ENCODE assay signal across 28 cellular contexts in genomic region chr9:136971746-136972145, GRCh38. TPM values are rescaled to one million over a fixed set of nuclear protein-coding genes. Genes with fewer than 3 reads are reported as not detected.
DNase-seq lines count a peak whose midpoint lies in the region; ATAC-seq, FAIRE-seq and TF ChIP-seq lines count a peak whose summit lies in the region.
"Had no signal": no experiment of that assay in that cellular context is flagged by ENCODE, and none has a peak within 500 bp of the region (broad histone marks: within the 10 kb centered on the region; RNA-seq: fewer than 3 reads in every experiment).

No MANE protein-coding gene starts in this region.

- POLR2A ChIA-PET in HepG2 (lab: Yijun Ruan, JAX), result interaction anchor here (1.5 kb wide), 1 partner anchor 20 kb away, joined by 3 read pairs; the partner anchor contains the start of gene PAXX

- no peak overlapping the region for H4K12ac ChIP-seq in trophoblast cell (ENCODE audit: low read depth, low read length)

- no TSS peak for BruUV-seq in HepG2 (replicated peaks; lab: Mats Ljungman, UMichigan)

- H3K4me1 ChIP-seq in HepG2 (ENCODE audit: insufficient read depth, low read length) (peaks cover 40% of the 10 kb centered on the region), right lobe of liver (no peaks in the 10 kb centered on the region), trophoblast cell (ENCODE audit: control insufficient read depth in 1 of 2, insufficient read depth in 2 of 2, low read length in 2 of 2) (no peaks in the 10 kb centered on the region)
- H3K4me1 ChIP-seq: BE2C had no signal

- no peak overlapping the region for H3K4ac ChIP-seq in trophoblast cell (ENCODE audit: low read depth, low read length)

- no peak overlapping the region for H3K18ac ChIP-seq in trophoblast cell (ENCODE audit: low read length)

- H2BK120ac ChIP-seq in trophoblast cell (ENCODE audit: insufficient read depth, low read length, poor library complexity), result peak overlapping the region; percentile 0

- peak overlapping the region; percentile 39; the same call in 1 of the 2 replicates for H3K4me2 ChIP-seq in HepG2 (ENCODE audit: low read depth, low read length)
- H3K4me2 ChIP-seq in trophoblast cell (ENCODE audit: low read length), result no peak overlapping the region
- H3K4me2 ChIP-seq: A549 had no signal

- no peak overlapping the region for H2BK12ac ChIP-seq in trophoblast cell (ENCODE audit: low read length)

- WGBS in HepG2 (ENCODE audit: low lambda C conversion rate), result no CpG with 5 or more reads among the region's 14 CpGs
- 69% methylated on average over 6 of the region's 14 CpGs for WGBS in right lobe of liver (ENCODE audit: insufficient coverage, low coverage, low lambda C conversion rate, missing lambda C conversion rate)
- no CpG with 5 or more reads among the region's 14 CpGs for WGBS in trophoblast cell (ENCODE audit: extremely low coverage, insufficient coverage, insufficient read length)

- no peak for TF ChIP-seq CTCF in HepG2 (CRISPR knock-in tag; IDR thresholded peaks at IDR 0.05)
- TF ChIP-seq CTCF in right lobe of liver (IDR thresholded peaks at IDR 0.05), result no peak

- no peak overlapping the region for H3K23ac ChIP-seq in trophoblast cell (ENCODE audit: low read length)

- 0 out of 6 replicates have a peak overlapping the region, but pooled peaks of 1 of the 3 experiments have one; percentile 19 for H3K4me3 ChIP-seq in HepG2 (replicated peaks in 1 of 3; ENCODE audit: insufficient read depth in 1 of 3, low read depth in 2 of 3, low read length in 3 of 3)
- no peak overlapping the region for H3K4me3 ChIP-seq in right lobe of liver
- no peak overlapping the region for H3K4me3 ChIP-seq in trophoblast cell (ENCODE audit: low read depth, low read length)
- H3K4me3 ChIP-seq: A549, BLaER1, GM12878 had no signal

- H3K79me2 ChIP-seq in HepG2 (ENCODE audit: insufficient read depth, low read length) (no peaks in the 10 kb centered on the region), trophoblast cell (ENCODE audit: control insufficient read depth, insufficient read depth, low read length, poor library complexity) (no peaks in the 10 kb centered on the region)

- no peak for TF ChIP-seq POLR2A in HepG2 (IDR thresholded peaks at IDR 0.05; ENCODE audit: insufficient read depth in 1 of 2, low read depth in 2 of 2, low read length in 2 of 2)
- TF ChIP-seq POLR2A in right lobe of liver (IDR thresholded peaks at IDR 0.05), result no peak

- no peak overlapping the region for H3K9ac ChIP-seq in HepG2 (ENCODE audit: insufficient read depth, low read depth, low read length)
- H3K9ac ChIP-seq in trophoblast cell (ENCODE audit: low read length), result no peak overlapping the region
- H3K9ac ChIP-seq: BLaER1 had no signal

- no peak for TF ChIP-seq RAD21 in HepG2 (CRISPR knock-in tag; IDR thresholded peaks at IDR 0.05)

- ATAC-seq in HepG2 (peak; percentile 14), right lobe of liver (no peak), GM19455 (IDR thresholded peaks at IDR 0.05; ENCODE audit: unreplicated experiment) (no peak)
- ATAC-seq: A549, GM12878 had no signal

- no peak overlapping the region for H4K8ac ChIP-seq in trophoblast cell (ENCODE audit: low read depth, low read length)

- no peaks in the 10 kb centered on the region for H4K20me1 ChIP-seq in HepG2 (ENCODE audit: insufficient read depth, low read length)
- H4K20me1 ChIP-seq: BLaER1 had no signal

- intact Hi-C loops in HepG2 (cut with micrococcal nuclease; ENCODE audit: unreplicated experiment) (no loop called here), right lobe of liver (cut with DNase I) (no loop called here)

- no peak for TF ChIP-seq EP300 in HepG2 (IDR thresholded peaks at IDR 0.05; ENCODE audit: low read depth in 2 of 2, low read length in 2 of 2)
- no peak for TF ChIP-seq EP300 in HepG2 (CRISPR knock-in tag; IDR thresholded peaks at IDR 0.05; ENCODE audit: borderline replicate concordance)

- no peaks in the 10 kb centered on the region for H3K9me3 ChIP-seq in HepG2 (ENCODE audit: low read length)
- H3K9me3 ChIP-seq in right lobe of liver, result no peaks in the 10 kb centered on the region
- H3K9me3 ChIP-seq in trophoblast cell (ENCODE audit: insufficient read depth, low read depth, low read length), result no peaks in the 10 kb centered on the region
- H3K9me3 ChIP-seq: A549, BE2C, BLaER1 had no signal

- H3K27me3 ChIP-seq in HepG2 (ENCODE audit: control insufficient read depth in 1 of 2, insufficient read depth in 2 of 2, low read length in 2 of 2), result peaks cover 30 to 75% of the 10 kb centered on the region in 2 experiments
- no peaks in the 10 kb centered on the region for H3K27me3 ChIP-seq in right lobe of liver
- no peaks in the 10 kb centered on the region for H3K27me3 ChIP-seq in trophoblast cell (ENCODE audit: insufficient read depth, low read length)
- H3K27me3 ChIP-seq: BE2C, BLaER1 had no signal

- H2AK5ac ChIP-seq in trophoblast cell (ENCODE audit: low read length), result no peak overlapping the region

- peak overlapping the region; percentile 69 for H4K91ac ChIP-seq in trophoblast cell (ENCODE audit: low read depth, low read length)

- no peak for FAIRE-seq in HepG2 (lab: Jason Lieb, UNC)
- FAIRE-seq: A549, GM12878, GM12892, GM18507 had no signal

- H3K14ac ChIP-seq in trophoblast cell (ENCODE audit: low read length), result no peak overlapping the region

- H3K27ac ChIP-seq in HepG2 (ENCODE audit: extremely low read length, insufficient read depth, low read length) (no peak overlapping the region), right lobe of liver (no peak overlapping the region), trophoblast cell (ENCODE audit: low read depth, low read length) (peak overlapping the region; percentile 1)
- H3K27ac ChIP-seq: 22Rv1, A549, BLaER1 had no signal

- no peak overlapping the region for H2BK5ac ChIP-seq in trophoblast cell (ENCODE audit: low read depth, low read length, poor library complexity)

- CTCF ChIA-PET in HepG2 (lab: Yijun Ruan, JAX; ENCODE audit: low intra/inter-chr PET ratio, low total read pairs), result no interaction called here

- no peak overlapping the region for H2AFZ ChIP-seq in HepG2 (ENCODE audit: low read length)
- no peak overlapping the region for H2AFZ ChIP-seq in trophoblast cell (ENCODE audit: insufficient read depth, low read length, poor library complexity)

- in situ Hi-C loops in HepG2 (cut with HindIII; ENCODE audit: extremely low pct_ligation_motif_present, low pct_unique_long_range_greater_than_20kb), result no loop called here

- no peak for DNase-seq in HepG2 (ENCODE audit: low spot score)
- no peak for DNase-seq in right lobe of liver
- no peak for DNase-seq in trophoblast cell
- DNase-seq in cerebellar cortex (ENCODE audit: low spot score), result no peak
- DNase-seq: BE2C; C1 segment of cervical spinal cord; CD4-positive, alpha-beta memory T cell; CD4-positive, CD25-positive, alpha-beta regulatory T cell; CD8-positive, alpha-beta memory T cell; COR-L47; DMS 273 treated with DMSO at 0.1 percent for 48 hours; DMS153; DMS53; DMS79; DND-41; EL; GDM1 had no signal

- H3K79me1 ChIP-seq in trophoblast cell (ENCODE audit: low read length), result peaks cover 9% of the 10 kb centered on the region

- H3K36me3 ChIP-seq in HepG2 (replicated peaks in 1 of 2; ENCODE audit: control insufficient read depth in 1 of 2, insufficient read depth in 2 of 2, low read length in 2 of 2) (no peaks in the 10 kb centered on the region), right lobe of liver (no peaks in the 10 kb centered on the region), trophoblast cell (ENCODE audit: control insufficient read depth in 1 of 2, insufficient read depth in 2 of 2, low read length in 2 of 2) (no peaks in the 10 kb centered on the region)
- H3K36me3 ChIP-seq: BE2C, BLaER1 had no signal

RNA-seq across cellular contexts. Expression of gene PTGDS, which starts 5.6 kb away (rescaled TPM):
- total RNA-seq in HepG2 (2016; rRNA removed; fragmentation: Illumina TruSeq; extraction: Trizol), result 0.33 TPM in 1 of 2 replicates, not detected in the other
- total RNA-seq in HepG2 (2016; cell fraction: cytosol; rRNA removed; fragmentation: Illumina TruSeq; extraction: Trizol; ENCODE audit: low read depth), result not detected in 2 replicates
- total RNA-seq in HepG2 (2016; cell fraction: insoluble cytoplasmic fraction; rRNA removed; fragmentation: Illumina TruSeq; extraction: Trizol), result not detected in 2 replicates
- total RNA-seq in HepG2 (2016; cell fraction: membrane; rRNA removed; fragmentation: Illumina TruSeq; extraction: Trizol), result not detected in 2 replicates
- total RNA-seq in HepG2 (2016; cell fraction: nucleus; rRNA removed; fragmentation: Illumina TruSeq; extraction: Trizol), result not detected in 2 replicates
- 0.31 and 0.50 TPM in 2 replicates for polyA plus RNA-seq in HepG2 (2011; rRNA removed)
- polyA plus RNA-seq in HepG2 (2011; cell fraction: cytosol; rRNA removed), result 0.12 and 0.13 TPM in 2 replicates
- 0.90 and 1.8 TPM in 2 replicates for polyA plus RNA-seq in HepG2 (2011; cell fraction: nucleus; rRNA removed)
- not detected in 2 replicates for polyA plus RNA-seq in HepG2 (2012)
- polyA plus RNA-seq in HepG2 (2016; cell fraction: cytosol; fragmentation: Illumina TruSeq; extraction: Trizol; ENCODE audit: low read depth), result not detected in 2 replicates
- not detected in 2 replicates for polyA plus RNA-seq in HepG2 (2016; cell fraction: insoluble cytoplasmic fraction; fragmentation: Illumina TruSeq; extraction: Trizol; ENCODE audit: low read depth)
- not detected in 2 replicates for polyA plus RNA-seq in HepG2 (2016; cell fraction: membrane; fragmentation: Illumina TruSeq; extraction: Trizol; ENCODE audit: low read depth)
- not detected in 2 replicates for polyA plus RNA-seq in HepG2 (2016; cell fraction: nucleus; fragmentation: Illumina TruSeq; extraction: Trizol; ENCODE audit: insufficient read depth, low read depth)
- polyA minus RNA-seq in HepG2 (2011; rRNA and poly(A)+ RNA removed; ENCODE audit: low replicate concordance), result 4.6 TPM in 1 of 2 replicates, not detected in the other
- not detected in 2 replicates for polyA minus RNA-seq in HepG2 (2011; cell fraction: cytosol; rRNA and poly(A)+ RNA removed)
- polyA minus RNA-seq in HepG2 (2011; cell fraction: nucleus; rRNA and poly(A)+ RNA removed), result not detected in 2 replicates
- total RNA-seq in right lobe of liver, result 10 to 100 TPM in 2 of 6 experiments, 1 to 10 TPM in 4; 4.3 to 21.9 (median 6.0) TPM
- 4.4 and 4.7 TPM in 2 replicates for polyA plus RNA-seq in trophoblast cell (2013)
- total RNA-seq: A172, Daoy, G401, GM12878 had no signal
- polyA plus RNA-seq: GM12878 had no signal

RNA-seq across cellular contexts. Expression of gene LCNL1, which starts 11.0 kb away (rescaled TPM):
- not detected in 2 replicates for total RNA-seq in HepG2 (2016; rRNA removed; fragmentation: Illumina TruSeq; extraction: Trizol)
- not detected in 2 replicates for total RNA-seq in HepG2 (2016; cell fraction: cytosol; rRNA removed; fragmentation: Illumina TruSeq; extraction: Trizol; ENCODE audit: low read depth)
- not detected in 2 replicates for total RNA-seq in HepG2 (2016; cell fraction: insoluble cytoplasmic fraction; rRNA removed; fragmentation: Illumina TruSeq; extraction: Trizol)
- total RNA-seq in HepG2 (2016; cell fraction: membrane; rRNA removed; fragmentation: Illumina TruSeq; extraction: Trizol), result not detected in 2 replicates
- total RNA-seq in HepG2 (2016; cell fraction: nucleus; rRNA removed; fragmentation: Illumina TruSeq; extraction: Trizol), result not detected in 2 replicates
- polyA plus RNA-seq in HepG2 (2011; rRNA removed), result not detected in 2 replicates
- polyA plus RNA-seq in HepG2 (2011; cell fraction: cytosol; rRNA removed), result not detected in 2 replicates
- 0.40 and 0.43 TPM in 2 replicates for polyA plus RNA-seq in HepG2 (2011; cell fraction: nucleus; rRNA removed)
- not detected in 2 replicates for polyA plus RNA-seq in HepG2 (2012)
- not detected in 2 replicates for polyA plus RNA-seq in HepG2 (2016; cell fraction: cytosol; fragmentation: Illumina TruSeq; extraction: Trizol; ENCODE audit: low read depth)
- not detected in 2 replicates for polyA plus RNA-seq in HepG2 (2016; cell fraction: insoluble cytoplasmic fraction; fragmentation: Illumina TruSeq; extraction: Trizol; ENCODE audit: low read depth)
- polyA plus RNA-seq in HepG2 (2016; cell fraction: membrane; fragmentation: Illumina TruSeq; extraction: Trizol; ENCODE audit: low read depth), result not detected in 2 replicates
- polyA plus RNA-seq in HepG2 (2016; cell fraction: nucleus; fragmentation: Illumina TruSeq; extraction: Trizol; ENCODE audit: insufficient read depth, low read depth), result not detected in 2 replicates
- polyA minus RNA-seq in HepG2 (2011; rRNA and poly(A)+ RNA removed; ENCODE audit: low replicate concordance), result 3.1 TPM in 1 of 2 replicates, not detected in the other
- polyA minus RNA-seq in HepG2 (2011; cell fraction: cytosol; rRNA and poly(A)+ RNA removed), result not detected in 2 replicates
- polyA minus RNA-seq in HepG2 (2011; cell fraction: nucleus; rRNA and poly(A)+ RNA removed), result 0.13 and 0.25 TPM in 2 replicates
- not detected for total RNA-seq in right lobe of liver
- 0.15 and 0.17 TPM in 2 replicates for polyA plus RNA-seq in trophoblast cell (2013)
- total RNA-seq: A172; CD4-positive, CD25-positive, alpha-beta regulatory T cell; Daoy; G401; GM12878 had no signal
- polyA plus RNA-seq: CD14-positive monocyte; CD4-positive, alpha-beta memory T cell; CD4-positive, CD25-positive, alpha-beta regulatory T cell; GM12878 had no signal

RNA-seq across cellular contexts. Expression of gene LCN12, which starts 19.7 kb away (rescaled TPM):
- total RNA-seq in HepG2 (2016; rRNA removed; fragmentation: Illumina TruSeq; extraction: Trizol), result 1.2 and 3.4 TPM in 2 replicates
- 0.97 TPM in 1 of 2 replicates, not detected in the other for total RNA-seq in HepG2 (2016; cell fraction: cytosol; rRNA removed; fragmentation: Illumina TruSeq; extraction: Trizol; ENCODE audit: low read depth)
- total RNA-seq in HepG2 (2016; cell fraction: insoluble cytoplasmic fraction; rRNA removed; fragmentation: Illumina TruSeq; extraction: Trizol), result 0.89 and 3.4 TPM in 2 replicates
- 1.1 and 1.4 TPM in 2 replicates for total RNA-seq in HepG2 (2016; cell fraction: membrane; rRNA removed; fragmentation: Illumina TruSeq; extraction: Trizol)
- total RNA-seq in HepG2 (2016; cell fraction: nucleus; rRNA removed; fragmentation: Illumina TruSeq; extraction: Trizol), result 4.3 and 4.4 TPM in 2 replicates
- 6.9 and 7.5 TPM in 2 replicates for polyA plus RNA-seq in HepG2 (2011; rRNA removed)
- 1.1 and 1.6 TPM in 2 replicates for polyA plus RNA-seq in HepG2 (2011; cell fraction: cytosol; rRNA removed)
- 68.8 and 75.7 TPM in 2 replicates for polyA plus RNA-seq in HepG2 (2011; cell fraction: nucleus; rRNA removed)
- polyA plus RNA-seq in HepG2 (2012), result 5.5 and 6.7 TPM in 2 replicates
- 0.62 and 0.70 TPM in 2 replicates for polyA plus RNA-seq in HepG2 (2016; cell fraction: cytosol; fragmentation: Illumina TruSeq; extraction: Trizol; ENCODE audit: low read depth)
- polyA plus RNA-seq in HepG2 (2016; cell fraction: insoluble cytoplasmic fraction; fragmentation: Illumina TruSeq; extraction: Trizol; ENCODE audit: low read depth), result 1.5 and 1.7 TPM in 2 replicates
- 1.4 and 1.7 TPM in 2 replicates for polyA plus RNA-seq in HepG2 (2016; cell fraction: membrane; fragmentation: Illumina TruSeq; extraction: Trizol; ENCODE audit: low read depth)
- polyA plus RNA-seq in HepG2 (2016; cell fraction: nucleus; fragmentation: Illumina TruSeq; extraction: Trizol; ENCODE audit: insufficient read depth, low read depth), result 23.3 and 27.4 TPM in 2 replicates
- 3.2 and 7.0 TPM in 2 replicates for polyA minus RNA-seq in HepG2 (2011; rRNA and poly(A)+ RNA removed; ENCODE audit: low replicate concordance)
- 1.6 and 3.5 TPM in 2 replicates for polyA minus RNA-seq in HepG2 (2011; cell fraction: cytosol; rRNA and poly(A)+ RNA removed)
- polyA minus RNA-seq in HepG2 (2011; cell fraction: nucleus; rRNA and poly(A)+ RNA removed), result 5.3 and 7.7 TPM in 2 replicates
- 10 to 100 TPM in 5 of 6 experiments, 1 to 10 TPM in 1; 2.7 to 36.4 (median 20.3) TPM for total RNA-seq in right lobe of liver
- polyA plus RNA-seq in trophoblast cell (2013), result 0.25 and 0.31 TPM in 2 replicates
- total RNA-seq: Daoy, G401 had no signal
- polyA plus RNA-seq: CD14-positive monocyte; CD4-positive, alpha-beta memory T cell; CD4-positive, CD25-positive, alpha-beta regulatory T cell; CD8-positive, alpha-beta memory T cell had no signal

RNA-seq across cellular contexts. Expression of gene PAXX, which starts 20.5 kb away (rescaled TPM):
- total RNA-seq in HepG2 (2016; rRNA removed; fragmentation: Illumina TruSeq; extraction: Trizol), result 20.7 and 31.9 TPM in 2 replicates
- 28.4 and 30.8 TPM in 2 replicates for total RNA-seq in HepG2 (2016; cell fraction: cytosol; rRNA removed; fragmentation: Illumina TruSeq; extraction: Trizol; ENCODE audit: low read depth)
- total RNA-seq in HepG2 (2016; cell fraction: insoluble cytoplasmic fraction; rRNA removed; fragmentation: Illumina TruSeq; extraction: Trizol), result 19.3 and 34.8 TPM in 2 replicates
- 30.5 and 31.8 TPM in 2 replicates for total RNA-seq in HepG2 (2016; cell fraction: membrane; rRNA removed; fragmentation: Illumina TruSeq; extraction: Trizol)
- total RNA-seq in HepG2 (2016; cell fraction: nucleus; rRNA removed; fragmentation: Illumina TruSeq; extraction: Trizol), result 36.2 and 38.0 TPM in 2 replicates
- polyA plus RNA-seq in HepG2 (2011; rRNA removed), result 14.0 and 18.0 TPM in 2 replicates
- 10.4 and 21.3 TPM in 2 replicates for polyA plus RNA-seq in HepG2 (2011; cell fraction: cytosol; rRNA removed)
- polyA plus RNA-seq in HepG2 (2011; cell fraction: nucleus; rRNA removed), result 117 and 140 TPM in 2 replicates
- 8.5 and 8.9 TPM in 2 replicates for polyA plus RNA-seq in HepG2 (2012)
- 30.9 and 37.1 TPM in 2 replicates for polyA plus RNA-seq in HepG2 (2016; cell fraction: cytosol; fragmentation: Illumina TruSeq; extraction: Trizol; ENCODE audit: low read depth)
- 23.2 and 27.0 TPM in 2 replicates for polyA plus RNA-seq in HepG2 (2016; cell fraction: insoluble cytoplasmic fraction; fragmentation: Illumina TruSeq; extraction: Trizol; ENCODE audit: low read depth)
- 29.8 and 34.5 TPM in 2 replicates for polyA plus RNA-seq in HepG2 (2016; cell fraction: membrane; fragmentation: Illumina TruSeq; extraction: Trizol; ENCODE audit: low read depth)
- 77.5 and 82.4 TPM in 2 replicates for polyA plus RNA-seq in HepG2 (2016; cell fraction: nucleus; fragmentation: Illumina TruSeq; extraction: Trizol; ENCODE audit: insufficient read depth, low read depth)
- 2.3 and 31.7 TPM in 2 replicates for polyA minus RNA-seq in HepG2 (2011; rRNA and poly(A)+ RNA removed; ENCODE audit: low replicate concordance)
- 1.6 and 2.8 TPM in 2 replicates for polyA minus RNA-seq in HepG2 (2011; cell fraction: cytosol; rRNA and poly(A)+ RNA removed)
- polyA minus RNA-seq in HepG2 (2011; cell fraction: nucleus; rRNA and poly(A)+ RNA removed), result 6.6 and 7.3 TPM in 2 replicates
- 10 to 100 TPM; 13.8 to 34.5 (median 23.3) TPM for total RNA-seq in right lobe of liver
- 85.0 and 88.0 TPM in 2 replicates for polyA plus RNA-seq in trophoblast cell (2013)

RNA-seq across cellular contexts. Expression of gene CLIC3, which starts 24.6 kb away (rescaled TPM):
- total RNA-seq in HepG2 (2016; rRNA removed; fragmentation: Illumina TruSeq; extraction: Trizol), result 0.34 and 0.51 TPM in 2 replicates
- total RNA-seq in HepG2 (2016; cell fraction: cytosol; rRNA removed; fragmentation: Illumina TruSeq; extraction: Trizol; ENCODE audit: low read depth), result 0.35 and 0.40 TPM in 2 replicates
- 0.43 and 0.58 TPM in 2 replicates for total RNA-seq in HepG2 (2016; cell fraction: insoluble cytoplasmic fraction; rRNA removed; fragmentation: Illumina TruSeq; extraction: Trizol)
- total RNA-seq in HepG2 (2016; cell fraction: membrane; rRNA removed; fragmentation: Illumina TruSeq; extraction: Trizol), result 0.19 and 0.62 TPM in 2 replicates
- total RNA-seq in HepG2 (2016; cell fraction: nucleus; rRNA removed; fragmentation: Illumina TruSeq; extraction: Trizol), result 0.56 TPM in 1 of 2 replicates, not detected in the other
- 1.5 and 1.6 TPM in 2 replicates for polyA plus RNA-seq in HepG2 (2011; rRNA removed)
- polyA plus RNA-seq in HepG2 (2011; cell fraction: cytosol; rRNA removed), result 1.5 and 3.0 TPM in 2 replicates
- polyA plus RNA-seq in HepG2 (2011; cell fraction: nucleus; rRNA removed), result 2.6 and 3.8 TPM in 2 replicates
- 0.47 and 1.5 TPM in 2 replicates for polyA plus RNA-seq in HepG2 (2012)
- 0.97 and 1.4 TPM in 2 replicates for polyA plus RNA-seq in HepG2 (2016; cell fraction: cytosol; fragmentation: Illumina TruSeq; extraction: Trizol; ENCODE audit: low read depth)
- 0.32 and 0.41 TPM in 2 replicates for polyA plus RNA-seq in HepG2 (2016; cell fraction: insoluble cytoplasmic fraction; fragmentation: Illumina TruSeq; extraction: Trizol; ENCODE audit: low read depth)
- polyA plus RNA-seq in HepG2 (2016; cell fraction: membrane; fragmentation: Illumina TruSeq; extraction: Trizol; ENCODE audit: low read depth), result 0.56 and 0.76 TPM in 2 replicates
- 0.97 and 1.2 TPM in 2 replicates for polyA plus RNA-seq in HepG2 (2016; cell fraction: nucleus; fragmentation: Illumina TruSeq; extraction: Trizol; ENCODE audit: insufficient read depth, low read depth)
- polyA minus RNA-seq in HepG2 (2011; rRNA and poly(A)+ RNA removed; ENCODE audit: low replicate concordance), result 0.78 and 9.4 TPM in 2 replicates
- 0.89 and 3.1 TPM in 2 replicates for polyA minus RNA-seq in HepG2 (2011; cell fraction: cytosol; rRNA and poly(A)+ RNA removed)
- 0.64 TPM in 1 of 2 replicates, not detected in the other for polyA minus RNA-seq in HepG2 (2011; cell fraction: nucleus; rRNA and poly(A)+ RNA removed)
- under 1 TPM in 2 of 6 experiments, not detected in 4; 0.37 to 0.51 TPM for total RNA-seq in right lobe of liver
- 116 and 128 TPM in 2 replicates for polyA plus RNA-seq in trophoblast cell (2013)
- total RNA-seq: GM12878 had no signal
